ENCODE assay signal across 17 cellular contexts in the genomic region with DNA sequence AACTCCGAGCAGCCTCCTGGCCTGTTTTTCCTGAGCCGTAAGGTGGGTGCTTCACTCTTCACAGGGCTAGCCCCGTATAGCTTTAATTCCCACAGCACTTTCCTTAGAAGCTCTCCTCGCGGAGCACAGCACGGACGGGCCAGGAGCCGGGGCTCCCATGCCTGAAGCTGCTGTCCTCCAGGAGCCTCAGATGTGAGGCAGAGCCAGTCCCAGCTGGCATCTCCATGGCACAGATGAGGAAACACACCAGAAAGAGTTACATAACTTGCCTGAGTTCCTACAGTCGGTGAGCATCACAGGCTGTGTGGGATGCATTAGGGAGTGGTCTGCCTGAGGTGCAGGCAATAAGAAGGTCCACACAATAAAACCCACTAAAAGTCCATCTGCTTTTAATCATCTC.
"Had no signal": no experiment of that assay in that cellular context is flagged by ENCODE, and none has a peak within 500 bp of the region (broad histone marks: within the 10 kb centered on the region; RNA-seq: fewer than 3 reads in every experiment).

No MANE protein-coding gene starts in this region.

- FAIRE-seq: keratinocyte had no signal

- H3K9me3 Mint-ChIP-seq: activated T-cell treated with anti-CD3 and anti-CD28 coated beads, Interleukin-2, amount 50 U/mL, for 72 hours; dendritic cell treated with granulocyte-macrophage colony-stimulating factor and Interleukin-4, amounts not matched to agents 40 ng/mL and 50 ng/mL, for 4 days; effector memory CD8-positive, alpha-beta T cell; natural killer cell had no signal

- H3K27ac ChIP-seq: ascending aorta, epithelial cell of prostate, foreskin keratinocyte, lower lobe of right lung, tibial artery, WERI-Rb-1 had no signal

- DNase-seq: activated CD4-positive, alpha-beta T cell treated with anti-CD3 and anti-CD28 coated beads, Interleukin-2, amount 50 U/mL, for 4 hours; activated effector memory CD4-positive, alpha-beta T cell treated with anti-CD3 and anti-CD28 coated beads, Interleukin-2, amount 50 U/mL, for 16 hours; activated naive CD4-positive, alpha-beta T cell treated with anti-CD3 and anti-CD28 coated beads, Interleukin-2, amount 50 U/mL, for 16 hours; activated T-cell treated with anti-CD3 and anti-CD28 coated beads, Interleukin-2, amount 50 U/mL, for 72 hours; effector memory CD8-positive, alpha-beta T cell; foreskin keratinocyte; lower lobe of right lung; natural killer cell; retina; stimulated activated naive CD4-positive, alpha-beta T cell; T-helper 2 cell; tibial artery; WERI-Rb-1 had no signal

- H3K4me3 Mint-ChIP-seq: activated T-cell treated with anti-CD3 and anti-CD28 coated beads, Interleukin-2, amount 50 U/mL, for 72 hours; dendritic cell treated with granulocyte-macrophage colony-stimulating factor and Interleukin-4, amounts not matched to agents 40 ng/mL and 50 ng/mL, for 4 days; effector memory CD8-positive, alpha-beta T cell; natural killer cell had no signal

- H3K36me3 Mint-ChIP-seq: natural killer cell had no signal

- H3K4me1 ChIP-seq: ascending aorta, foreskin keratinocyte, lower lobe of right lung, tibial artery had no signal

- H3K4me3 ChIP-seq: ascending aorta, lower lobe of right lung, tibial artery had no signal

- H3K36me3 ChIP-seq: ascending aorta, lower lobe of right lung, tibial artery, WERI-Rb-1 had no signal

- H3K27me3 ChIP-seq: ascending aorta, tibial artery had no signal

- H3K9me3 ChIP-seq: ascending aorta, lower lobe of right lung, tibial artery had no signal

- H3K4me1 Mint-ChIP-seq: natural killer cell had no signal

- H3K27ac Mint-ChIP-seq: activated T-cell treated with anti-CD3 and anti-CD28 coated beads, Interleukin-2, amount 50 U/mL, for 72 hours; dendritic cell treated with granulocyte-macrophage colony-stimulating factor and Interleukin-4, amounts not matched to agents 40 ng/mL and 50 ng/mL, for 4 days; effector memory CD8-positive, alpha-beta T cell; natural killer cell had no signal
